21 cellular contexts compared by ENCODE assay signal in genomic region chr3:142785996-142786395, GRCh38.
DNase-seq lines count a peak whose midpoint lies in the region; ATAC-seq, FAIRE-seq and TF ChIP-seq lines count a peak whose summit lies in the region.
"Had no signal": no experiment of that assay in that cellular context is flagged by ENCODE, and none has a peak within 500 bp of the region (broad histone marks: within the 10 kb centered on the region; RNA-seq: fewer than 3 reads in every experiment).

No MANE protein-coding gene starts in this region.

- no peaks in the 10 kb centered on the region for H3K4me1 ChIP-seq in SK-N-SH (ENCODE audit: control insufficient read depth in 1 of 2, insufficient read depth in 2 of 2, low read depth in 1 of 2, low read length in 1 of 2)
- H3K4me1 ChIP-seq in small intestine (ENCODE audit: control insufficient read depth in 2 of 2, insufficient read depth in 1 of 2, low read depth in 1 of 2, low read length in 1 of 2): peaks cover 0 to 5% of the 10 kb centered on the region in 2 donors
- H3K4me1 ChIP-seq: BLaER1 had no signal

- no peaks in the 10 kb centered on the region for H3K27me3 ChIP-seq in SK-N-SH (ENCODE audit: insufficient read depth)
- H3K27me3 ChIP-seq in small intestine (ENCODE audit: control insufficient read depth in 2 of 2, insufficient read depth in 2 of 2, low read length in 2 of 2): no peaks in the 10 kb centered on the region
- H3K27me3 ChIP-seq: BLaER1 had no signal

- H3K4me3 ChIP-seq in SK-N-SH (ENCODE audit: low read depth in 2 of 2, low read length in 1 of 2): no peak overlapping the region
- H3K4me3 ChIP-seq in small intestine (ENCODE audit: low read depth in 1 of 2, low read length in 2 of 2): no peak overlapping the region
- H3K4me3 ChIP-seq: BLaER1, GM23338 had no signal

- no peaks in the 10 kb centered on the region for H3K9me2 ChIP-seq in SK-N-SH

- peaks cover 8 to 12% of the 10 kb centered on the region in 2 experiments for H3K36me3 ChIP-seq in SK-N-SH (replicated peaks in 1 of 2; ENCODE audit: control insufficient read depth in 1 of 2, insufficient read depth in 2 of 2, low read length in 1 of 2)
- no peaks in the 10 kb centered on the region for H3K36me3 ChIP-seq in small intestine (ENCODE audit: control insufficient read depth in 2 of 2, insufficient read depth in 2 of 2, low read length in 2 of 2)
- H3K36me3 ChIP-seq: BLaER1 had no signal

- TF ChIP-seq EP300 in SK-N-SH (IDR thresholded peaks at IDR 0.05; ENCODE audit: borderline replicate concordance in 1 of 2, low read depth in 1 of 2, low read length in 1 of 2): no peak

- CTCF ChIA-PET in SK-N-SH (lab: Yijun Ruan, JAX): no interaction called here

- POLR2A ChIA-PET in SK-N-SH (lab: Yijun Ruan, JAX): no interaction called here

- peak; percentile 94 for FAIRE-seq in small intestine (lab: Jason Lieb, UNC)
- FAIRE-seq: D721Med, GM12891, GM18507 had no signal

- TF ChIP-seq CTCF in SK-N-SH (IDR thresholded peaks at IDR 0.05): no peak

- WGBS in SK-N-SH (ENCODE audit: low lambda C conversion rate): 93% methylated on average over 4 of the region's 4 CpGs
- WGBS in small intestine, 3 donors: 12 to 68% (median 40%) methylated on average over 4 of the region's 4 CpGs

- no peaks in the 10 kb centered on the region for H3F3A ChIP-seq in SK-N-SH (replicated peaks; ENCODE audit: insufficient read depth)

- TF ChIP-seq RAD21 in SK-N-SH (IDR thresholded peaks at IDR 0.05; ENCODE audit: low read length): no peak

- no peak for ATAC-seq in SK-N-SH treated with all-trans-retinoic acid at 6 μM for 48 hours
- ATAC-seq in left colon: peak; percentile 52
- ATAC-seq: CD8-positive, alpha-beta T cell; GM23338; HCT116 had no signal

- H2AFZ ChIP-seq in SK-N-SH (ENCODE audit: low read depth): no peak overlapping the region
- H2AFZ ChIP-seq: GM23338 had no signal

- H3K27ac ChIP-seq in SK-N-SH (ENCODE audit: low read depth in 2 of 2, low read length in 1 of 2): no peak overlapping the region
- H3K27ac ChIP-seq in small intestine (ENCODE audit: low read depth in 1 of 2, low read length in 1 of 2): no peak overlapping the region
- H3K27ac ChIP-seq: 22Rv1, BLaER1, C4-2B had no signal

- no peaks in the 10 kb centered on the region for H3K9me3 ChIP-seq in SK-N-SH
- no peaks in the 10 kb centered on the region for H3K9me3 ChIP-seq in small intestine (ENCODE audit: control insufficient read depth, low read depth)
- H3K9me3 ChIP-seq: BLaER1 had no signal

- no peak for DNase-seq in SK-N-SH
- DNase-seq in left colon: no peak
- DNase-seq in small intestine: peak; percentile 55
- no peak for DNase-seq in nucleus accumbens (lab: John Stamatoyannopoulos, UW)
- DNase-seq in GM03348 (ENCODE audit: low spot score): no peak
- DNase-seq: CD4-positive, CD25-positive, alpha-beta regulatory T cell; CD8-positive, alpha-beta T cell; DMS 273 treated with DMSO at 0.1 percent for 48 hours; DMS79; EL; GDM1; H9 had no signal

- no peak overlapping the region for H3K9ac ChIP-seq in SK-N-SH
- H3K9ac ChIP-seq: BLaER1 had no signal

- H3K4me2 ChIP-seq in SK-N-SH: no peak overlapping the region
- H3K4me2 ChIP-seq: BLaER1, GM23338 had no signal

- intact Hi-C loops in left colon (cut with DNase I, micrococcal nuclease): no loop called here

- no peaks in the 10 kb centered on the region for H4K20me1 ChIP-seq in SK-N-SH (ENCODE audit: insufficient read depth)
- H4K20me1 ChIP-seq: BLaER1 had no signal

- H3K79me2 ChIP-seq in SK-N-SH (ENCODE audit: insufficient read depth): no peaks in the 10 kb centered on the region; the same call in 1 of the 2 replicates

TF ChIP-seq in SK-N-SH treated with all-trans-retinoic acid at 6 μM for 48 hours, 23 proteins besides CTCF, POLR2A, EP300 and RAD21:
- TF ChIP-seq BACH2 (CRISPR knock-in tag; IDR thresholded peaks at IDR 0.05; ENCODE audit: borderline replicate concordance): no peak
- TF ChIP-seq POU6F1 (CRISPR knock-in tag; IDR thresholded peaks at IDR 0.05; ENCODE audit: borderline replicate concordance, low read depth): no peak
- peak; percentile 32; the same call in 1 of the 2 replicates for TF ChIP-seq ISL1 (CRISPR knock-in tag; IDR thresholded peaks at IDR 0.05)
- TF ChIP-seq ESRRG (CRISPR knock-in tag; IDR thresholded peaks at IDR 0.05): no peak
- TF ChIP-seq ZNF70 (CRISPR knock-in tag; IDR thresholded peaks at IDR 0.05): no peak

TF ChIP-seq in SK-N-SH, 30 proteins besides CTCF, POLR2A, EP300 and RAD21:
- TF ChIP-seq NRF1 (IDR thresholded peaks at IDR 0.05; ENCODE audit: low read depth, low read length) (no peak), MAX (IDR thresholded peaks at IDR 0.05; ENCODE audit: low read depth) (no peak), FOSL2 (IDR thresholded peaks at IDR 0.05; ENCODE audit: borderline replicate concordance, low read depth) (no peak), JUND (IDR thresholded peaks at IDR 0.05) (no peak), TCF12 (IDR thresholded peaks at IDR 0.05) (no peak), POLR2AphosphoS5 (IDR thresholded peaks at IDR 0.05; ENCODE audit: low read depth, low read length) (no peak), EZH2phosphoT487 (IDR thresholded peaks at IDR 0.05; ENCODE audit: borderline replicate concordance, low read depth) (no peak), FOXJ3 (CRISPR knock-in tag; IDR thresholded peaks at IDR 0.05) (no peak), RCOR1 (IDR thresholded peaks at IDR 0.05; ENCODE audit: low read length) (no peak), SIN3A (IDR thresholded peaks at IDR 0.05; ENCODE audit: borderline replicate concordance, low read depth, low read length) (no peak), FOXM1 (IDR thresholded peaks at IDR 0.05; ENCODE audit: low read depth) (no peak), RXRA (IDR thresholded peaks at IDR 0.05; ENCODE audit: borderline replicate concordance, low read depth) (no peak), NFIC (IDR thresholded peaks at IDR 0.05; ENCODE audit: borderline replicate concordance) (no peak), ELF1 (IDR thresholded peaks at IDR 0.05) (no peak), TAF1 (IDR thresholded peaks at IDR 0.05; ENCODE audit: borderline replicate concordance, low read depth, low read length) (no peak), REST (IDR thresholded peaks at IDR 0.05; ENCODE audit: low read depth, low read length) (no peak), TEAD4 (IDR thresholded peaks at IDR 0.05; ENCODE audit: borderline replicate concordance, insufficient read depth) (no peak), USF1 (IDR thresholded peaks at IDR 0.05; ENCODE audit: borderline replicate concordance, low read depth) (no peak)
